Comparison of ENCODE assay signal across 13 cellular contexts in the genomic region with DNA sequence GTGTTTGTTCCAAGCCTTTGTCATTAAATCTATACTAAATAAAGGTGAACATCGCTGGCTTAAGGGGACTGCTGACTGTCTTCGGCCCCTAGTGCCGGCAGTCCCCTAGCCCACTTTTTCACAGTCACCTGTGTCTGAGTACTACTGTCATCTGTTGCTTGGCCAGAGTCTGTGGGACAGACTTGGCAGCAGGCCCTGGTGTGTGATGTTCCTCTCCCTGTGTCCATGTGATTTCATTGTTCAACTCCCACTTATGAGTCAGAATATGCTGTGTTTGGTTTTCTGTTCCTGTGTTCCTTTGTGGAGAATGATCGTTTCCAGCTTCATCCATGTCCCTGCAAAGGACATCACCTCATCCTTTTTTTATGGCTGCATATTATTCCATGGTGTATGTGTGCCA.
DNase-seq lines count a peak whose midpoint lies in the region; ATAC-seq and TF ChIP-seq lines count a peak whose summit lies in the region.
"Had no signal": no experiment of that assay in that cellular context is flagged by ENCODE, and none has a peak within 500 bp of the region (broad histone marks: within the 10 kb centered on the region; RNA-seq: fewer than 3 reads in every experiment).

No MANE protein-coding gene starts in this region.

- intact Hi-C loops in adrenal gland (cut with DNase I) = no loop called here

- H3K36me3 ChIP-seq in NT2/D1 (ENCODE audit: insufficient read depth, insufficient read length, low read length) (no peaks in the 10 kb centered on the region), adrenal gland (replicated peaks in 1 of 2) (no peaks in the 10 kb centered on the region)

- no peak for ATAC-seq in HG03521 (IDR thresholded peaks at IDR 0.05; ENCODE audit: unreplicated experiment)

- DNase-seq in EH (ENCODE audit: low read depth) (peak; percentile 3), NT2/D1 (ENCODE audit: low read depth, low spot score) (peak; percentile 1), dermis microvascular lymphatic vessel endothelial cell (ENCODE audit: low read depth in 2 of 2) (peak; percentile 2 to 11), kidney tubule cell (ENCODE audit: low spot score) (peak; percentile 29), COR-L47 (lab: John Stamatoyannopoulos, UW) (no peak), SHP77 treated with DMSO at 0.1 percent for 48 hours (lab: John Stamatoyannopoulos, UW) (no peak), adrenal gland (no peak)
- DNase-seq: C1 segment of cervical spinal cord, MV-4-11, NCI-H1417, NCI-H187 treated with DMSO at 0.1 percent for 48 hours, NCI-H526 treated with DMSO at 0.1 percent for 48 hours had no signal

- no peaks in the 10 kb centered on the region; the same call in 1 of the 2 replicates for H3K9me3 ChIP-seq in NT2/D1 (ENCODE audit: insufficient read depth, low read length)
- H3K9me3 ChIP-seq in adrenal gland (replicated peaks in 1 of 3) = no peaks in the 10 kb centered on the region

- H3K4me3 ChIP-seq in NT2/D1 (ENCODE audit: insufficient read length, low read depth) = no peak overlapping the region
- H3K4me3 ChIP-seq in adrenal gland = no peak overlapping the region

- TF ChIP-seq CTCF in adrenal gland (IDR thresholded peaks at IDR 0.05) = no peak

- 79 to 89% (median 82%) methylated on average over 4 of the region's 4 CpGs for WGBS in adrenal gland, 4 donors

- H3K9ac ChIP-seq in NT2/D1 (ENCODE audit: insufficient read length, low read depth) = no peak overlapping the region

- H3K4me1 ChIP-seq in NT2/D1 (ENCODE audit: insufficient read depth, insufficient read length) (no peaks in the 10 kb centered on the region), adrenal gland (replicated peaks in 1 of 2) (no peaks in the 10 kb centered on the region)

- H3K27me3 ChIP-seq in NT2/D1 (ENCODE audit: insufficient read depth, insufficient read length) (no peaks in the 10 kb centered on the region), adrenal gland (no peaks in the 10 kb centered on the region)

- H3K27ac ChIP-seq in adrenal gland = no peak overlapping the region

- TF ChIP-seq POLR2A in adrenal gland (IDR thresholded peaks at IDR 0.05) = no peak

Comparison
In these comparisons a context has a peak if more than half of its experiments do, and no peak if none do; other contexts are left out.
1. DNase-seq: peak in EH (single experiment), NT2/D1 (single experiment), dermis microvascular lymphatic vessel endothelial cell (2 of 2) and kidney tubule cell (single experiment); none in COR-L47 (single experiment), SHP77 treated with DMSO at 0.1 percent for 48 hours (single experiment) and adrenal gland (0 of 7).